In the genomic region with DNA sequence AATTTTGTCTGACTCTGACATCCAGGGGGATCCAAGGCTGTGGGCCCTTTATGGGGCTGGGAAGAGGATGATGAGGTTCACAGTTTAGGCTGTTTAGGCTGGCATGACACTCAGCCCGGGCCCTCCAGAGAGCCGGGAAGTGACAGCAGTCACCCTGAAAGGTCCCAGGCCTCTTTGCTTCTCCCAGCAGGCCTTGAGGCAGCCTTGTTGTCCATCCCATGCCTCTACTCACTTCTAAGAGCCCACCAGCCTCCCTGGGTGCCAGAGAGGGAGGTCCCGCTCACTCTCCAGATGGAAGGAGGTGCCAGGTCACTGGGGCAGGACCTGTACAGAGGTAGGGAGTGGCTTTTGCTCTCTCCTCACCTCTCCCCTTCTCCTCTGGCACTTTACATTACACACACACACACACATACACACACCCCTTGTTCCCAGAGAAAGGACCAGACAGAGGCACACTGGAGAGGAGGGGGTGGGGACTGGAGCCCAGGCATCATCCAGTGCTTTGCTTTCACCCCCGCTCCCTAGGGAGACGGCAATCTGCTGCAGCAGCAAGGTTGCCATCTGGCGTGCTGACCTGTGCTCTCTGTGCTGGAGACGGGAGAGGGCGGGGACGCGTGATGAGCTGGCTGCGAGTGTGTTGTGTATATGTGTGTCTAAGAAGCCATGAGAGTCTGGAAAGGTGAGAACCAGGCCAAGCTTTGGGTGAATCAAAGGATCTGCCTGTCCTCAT, we compare ENCODE assay signal across 11 cellular contexts. TPM values are rescaled to one million over a fixed set of nuclear protein-coding genes. Genes with fewer than 3 reads are reported as not detected.
DNase-seq lines count a peak whose midpoint lies in the region; ATAC-seq and TF ChIP-seq lines count a peak whose summit lies in the region.
"Had no signal": no experiment of that assay in that cellular context is flagged by ENCODE, and none has a peak within 500 bp of the region (broad histone marks: within the 10 kb centered on the region; RNA-seq: fewer than 3 reads in every experiment).

No MANE protein-coding gene starts in this region.

- H4K91ac ChIP-seq in trophoblast cell (ENCODE audit: low read depth, low read length), result peak overlapping the region; percentile 20

- no CpG with 5 or more reads among the region's 11 CpGs for WGBS in trophoblast cell (ENCODE audit: extremely low coverage, insufficient coverage, insufficient read length)

- no peak overlapping the region for H3K4ac ChIP-seq in trophoblast cell (ENCODE audit: low read depth, low read length)

- H2AK5ac ChIP-seq in trophoblast cell (ENCODE audit: low read length), result no peak overlapping the region

- no peak for ATAC-seq in T-helper 17 cell

- no peaks in the 10 kb centered on the region for H3K36me3 ChIP-seq in colonic mucosa
- no peaks in the 10 kb centered on the region for H3K36me3 ChIP-seq in trophoblast cell (ENCODE audit: control insufficient read depth in 1 of 2, insufficient read depth in 2 of 2, low read length in 2 of 2)

- no peak for TF ChIP-seq CTCF in colonic mucosa (IDR thresholded peaks at IDR 0.05)

- H4K8ac ChIP-seq in trophoblast cell (ENCODE audit: low read depth, low read length), result no peak overlapping the region

- H3K23ac ChIP-seq in trophoblast cell (ENCODE audit: low read length), result no peak overlapping the region

- no peak overlapping the region for H3K4me2 ChIP-seq in trophoblast cell (ENCODE audit: low read length)

- no peak overlapping the region for H3K9ac ChIP-seq in colonic mucosa (ENCODE audit: low read depth in 2 of 2, low read length in 2 of 2)
- peak overlapping the region; percentile 13 for H3K9ac ChIP-seq in trophoblast cell (ENCODE audit: low read length)

- no peak overlapping the region for H3K4me3 Mint-ChIP-seq in T-helper 17 cell
- H3K4me3 Mint-ChIP-seq: activated naive CD8-positive, alpha-beta T cell treated with anti-CD3 and anti-CD28 coated beads for 36 hours; T-helper 1 cell treated with Interleukin-12 subunit alpha and Interleukin-12 subunit beta and Interleukin-4 antibody, amounts not matched to agents 30 μg/mL and 1 μg/mL, for 36 hours had no signal

- no peak overlapping the region for H3K4me3 ChIP-seq in colonic mucosa
- no peak overlapping the region for H3K4me3 ChIP-seq in trophoblast cell (ENCODE audit: low read depth, low read length)

- no peaks in the 10 kb centered on the region for H3K27me3 ChIP-seq in colonic mucosa
- H3K27me3 ChIP-seq in trophoblast cell (ENCODE audit: insufficient read depth, low read length), result no peaks in the 10 kb centered on the region

- H3K9me3 ChIP-seq in colonic mucosa (no peaks in the 10 kb centered on the region), trophoblast cell (ENCODE audit: insufficient read depth, low read depth, low read length) (peaks cover 3% of the 10 kb centered on the region), T-helper 17 cell (ENCODE audit: control insufficient read depth, low read length, poor library complexity, severe bottlenecking) (no peaks in the 10 kb centered on the region)

- peaks cover 52% of the 10 kb centered on the region for H3K27me3 Mint-ChIP-seq in T-helper 17 cell

- H3K4me1 Mint-ChIP-seq in T-helper 17 cell, result peaks cover 4% of the 10 kb centered on the region

- no peak overlapping the region for H3K27ac ChIP-seq in colonic mucosa
- H3K27ac ChIP-seq in trophoblast cell (ENCODE audit: low read depth, low read length), result no peak overlapping the region

- peak overlapping the region; percentile 35 for H2BK12ac ChIP-seq in trophoblast cell (ENCODE audit: low read length)

- no peak overlapping the region for H2BK120ac ChIP-seq in trophoblast cell (ENCODE audit: insufficient read depth, low read length, poor library complexity)

- no peak overlapping the region for H3K14ac ChIP-seq in trophoblast cell (ENCODE audit: low read length)

- H2AFZ ChIP-seq in trophoblast cell (ENCODE audit: insufficient read depth, low read length, poor library complexity), result no peak overlapping the region

- no peak overlapping the region for H3K18ac ChIP-seq in trophoblast cell (ENCODE audit: low read length)

- H4K12ac ChIP-seq in trophoblast cell (ENCODE audit: low read depth, low read length), result no peak overlapping the region

- peak; percentile 40 for DNase-seq in HT-29 (ENCODE audit: low spot score)
- DNase-seq in NCI-H345 treated with DMSO at 0.1 percent for 48 hours (lab: John Stamatoyannopoulos, UW; ENCODE audit: unreplicated experiment), result peak; percentile 75
- peak; percentile 75 for DNase-seq in colonic mucosa
- DNase-seq in trophoblast cell, result no peak
- no peak for DNase-seq in putamen (ENCODE audit: low spot score)
- no peak for DNase-seq in T-helper 17 cell
- DNase-seq in SKM-1 treated with dmso at 0.1 percent for 144 hours (lab: John Stamatoyannopoulos, UW; ENCODE audit: unreplicated experiment), result no peak
- DNase-seq in activated naive CD4-positive, alpha-beta T cell treated with anti-CD3 and anti-CD28 coated beads, Interleukin-2, amount 50 U/mL, for 16 hours, result no peak
- DNase-seq: activated naive CD8-positive, alpha-beta T cell treated with anti-CD3 and anti-CD28 coated beads for 36 hours; naive B cell had no signal

- intact Hi-C loops in colonic mucosa (cut with DNase I), result loop anchor here (5.0 kb wide), 1 partner anchor 135 kb away; no protein-coding TSS in a partner anchor

- H3K79me2 ChIP-seq in trophoblast cell (ENCODE audit: control insufficient read depth, insufficient read depth, low read length, poor library complexity), result no peaks in the 10 kb centered on the region

- peaks cover 10% of the 10 kb centered on the region for H3K79me1 ChIP-seq in trophoblast cell (ENCODE audit: low read length)

- H2BK5ac ChIP-seq in trophoblast cell (ENCODE audit: low read depth, low read length, poor library complexity), result no peak overlapping the region

- no peak overlapping the region for H3K27ac Mint-ChIP-seq in T-helper 17 cell
- H3K27ac Mint-ChIP-seq: activated naive CD8-positive, alpha-beta T cell treated with anti-CD3 and anti-CD28 coated beads for 36 hours; T-helper 1 cell treated with Interleukin-12 subunit alpha and Interleukin-12 subunit beta and Interleukin-4 antibody, amounts not matched to agents 30 μg/mL and 1 μg/mL, for 36 hours had no signal

- H3K4me1 ChIP-seq in colonic mucosa (no peaks in the 10 kb centered on the region), trophoblast cell (ENCODE audit: control insufficient read depth in 1 of 2, insufficient read depth in 2 of 2, low read length in 2 of 2) (peaks cover 5 to 21% of the 10 kb centered on the region in 2 experiments)

- no peaks in the 10 kb centered on the region for H3K36me3 Mint-ChIP-seq in T-helper 17 cell (ENCODE audit: low read depth)
- H3K36me3 Mint-ChIP-seq: activated naive CD8-positive, alpha-beta T cell treated with anti-CD3 and anti-CD28 coated beads for 36 hours; naive B cell had no signal

RNA-seq across cellular contexts. Expression of gene KLHDC8A, which starts 4.6 kb away (rescaled TPM):
- not detected in 2 replicates for total RNA-seq in HT-29 (2014; rRNA removed; shearing (Covaris generic))
- total RNA-seq in colonic mucosa (under 1 TPM; 0.44 to 0.58 TPM), T-helper 17 cell (not detected)
- polyA plus RNA-seq in trophoblast cell (2013), result 3.6 TPM in 2 replicates
- total RNA-seq: activated naive CD8-positive, alpha-beta T cell treated with anti-CD3 and anti-CD28 coated beads for 36 hours had no signal

RNA-seq across cellular contexts. Expression of gene NUAK2, which starts 30.6 kb away (rescaled TPM):
- 2.4 and 3.9 TPM in 2 replicates for total RNA-seq in HT-29 (2014; rRNA removed; shearing (Covaris generic))
- total RNA-seq in colonic mucosa (10 to 100 TPM; 21.2 to 27.2 TPM), T-helper 17 cell (1 to 10 TPM; 5.1 to 8.6 TPM)
- 20.4 and 22.1 TPM in 2 replicates for polyA plus RNA-seq in trophoblast cell (2013)

Comparison
In these comparisons a context has a peak if more than half of its experiments do, and no peak if none do; other contexts are left out.
1. DNase-seq: peak in HT-29 (single experiment), NCI-H345 treated with DMSO at 0.1 percent for 48 hours (single experiment) and colonic mucosa (single experiment); none in trophoblast cell (0 of 2), putamen (single experiment), T-helper 17 cell (0 of 3), SKM-1 treated with dmso at 0.1 percent for 144 hours (single experiment) and activated naive CD4-positive, alpha-beta T cell treated with anti-CD3 and anti-CD28 coated beads, Interleukin-2, amount 50 U/mL, for 16 hours (single experiment).